ENCODE assay signal across 11 cellular contexts in genomic region chr10:125151170-125151823, GRCh38. TPM values are rescaled to one million over a fixed set of nuclear protein-coding genes. Genes with fewer than 3 reads are reported as not detected.
A peak's percentile ranks its signal among the peaks of the same experiment; 100 is the strongest.
DNase-seq lines count a peak whose midpoint lies in the region; ATAC-seq and TF ChIP-seq lines count a peak whose summit lies in the region.
"Had no signal": no experiment of that assay in that cellular context is flagged by ENCODE, and none has a peak within 500 bp of the region (broad histone marks: within the 10 kb centered on the region; RNA-seq: fewer than 3 reads in every experiment).

No MANE protein-coding gene starts in this region.

- no peak for TF ChIP-seq EP300 in SK-N-SH (IDR thresholded peaks at IDR 0.05; ENCODE audit: borderline replicate concordance in 1 of 2, low read depth in 1 of 2, low read length in 1 of 2)

- H3K4me3 ChIP-seq in body of pancreas (no peak overlapping the region), rectal smooth muscle tissue (ENCODE audit: low read length) (peak overlapping the region; percentile 12), Karpas-422 (ENCODE audit: low read length) (no peak overlapping the region), SK-N-SH (ENCODE audit: low read depth in 2 of 2, low read length in 1 of 2) (no peak overlapping the region)

- H3K36me3 ChIP-seq in body of pancreas (replicated peaks in 1 of 2; ENCODE audit: insufficient read depth in 1 of 2, low read depth in 2 of 2) (no peaks in the 10 kb centered on the region), rectal smooth muscle tissue (ENCODE audit: control insufficient read depth, insufficient read depth, low read length) (no peaks in the 10 kb centered on the region), Karpas-422 (ENCODE audit: insufficient read depth, low read length) (no peaks in the 10 kb centered on the region), SK-N-SH (replicated peaks in 1 of 2; ENCODE audit: control insufficient read depth in 1 of 2, insufficient read depth in 2 of 2, low read length in 1 of 2) (peaks cover 5 to 24% of the 10 kb centered on the region in 2 experiments)

- no peaks in the 10 kb centered on the region for H3K9me3 Mint-ChIP-seq in activated CD8-positive, alpha-beta T cell treated with anti-CD3 and anti-CD28 coated beads, Interleukin-2, amount 10 ng/mL, durations not matched to agents 7 days and 5 days (ENCODE audit: insufficient read depth)

- no peak for TF ChIP-seq POLR2A in body of pancreas (IDR thresholded peaks at IDR 0.05)

- H3F3A ChIP-seq in SK-N-SH (replicated peaks; ENCODE audit: insufficient read depth): peaks cover 7% of the 10 kb centered on the region

- no peaks in the 10 kb centered on the region for H4K20me1 ChIP-seq in Karpas-422 (ENCODE audit: insufficient read depth, low read depth, low read length)
- peaks cover 99% of the 10 kb centered on the region for H4K20me1 ChIP-seq in SK-N-SH (ENCODE audit: insufficient read depth)

- H3K9me3 ChIP-seq in body of pancreas (no peaks in the 10 kb centered on the region), Karpas-422 (ENCODE audit: low read length) (no peaks in the 10 kb centered on the region), SK-N-SH (no peaks in the 10 kb centered on the region)

- H3K27ac Mint-ChIP-seq in activated CD8-positive, alpha-beta T cell treated with anti-CD3 and anti-CD28 coated beads, Interleukin-2, amount 10 ng/mL, durations not matched to agents 7 days and 5 days: no peak overlapping the region

- H3K9ac ChIP-seq in rectal smooth muscle tissue (ENCODE audit: low read length) (no peak overlapping the region), Karpas-422 (ENCODE audit: low read length) (no peak overlapping the region), SK-N-SH (no peak overlapping the region)
- H3K9ac ChIP-seq: KMS-11 had no signal

- TF ChIP-seq CTCF in C4-2B (conservative IDR thresholded peaks at IDR 0.05) (no peak), body of pancreas (IDR thresholded peaks at IDR 0.05) (no peak), SK-N-SH (IDR thresholded peaks at IDR 0.05) (no peak)

- intact Hi-C loops in body of pancreas (cut with DNase I) (no loop called here), left colon (cut with DNase I, micrococcal nuclease) (no loop called here)

- H3K4me1 ChIP-seq in body of pancreas (peaks cover 100% of the 10 kb centered on the region), rectal smooth muscle tissue (ENCODE audit: control insufficient read depth, insufficient read depth, low read length) (peaks cover 51% of the 10 kb centered on the region), Karpas-422 (ENCODE audit: low read length) (no peaks in the 10 kb centered on the region), SK-N-SH (ENCODE audit: control insufficient read depth in 1 of 2, insufficient read depth in 2 of 2, low read depth in 1 of 2, low read length in 1 of 2) (peaks cover 36 to 46% of the 10 kb centered on the region in 2 experiments)

- CTCF ChIA-PET in activated CD8-positive, alpha-beta T cell treated with anti-CD3 and anti-CD28 coated beads, Interleukin-2, amount 10 ng/mL, durations not matched to agents 7 days and 5 days (lab: Charles Lee): no interaction called here
- CTCF ChIA-PET in SK-N-SH (lab: Yijun Ruan, JAX): no interaction called here

- peaks cover 4% of the 10 kb centered on the region for H3K4me1 Mint-ChIP-seq in activated CD8-positive, alpha-beta T cell treated with anti-CD3 and anti-CD28 coated beads, Interleukin-2, amount 10 ng/mL, durations not matched to agents 7 days and 5 days (ENCODE audit: low read depth)

- H2AFZ ChIP-seq in Karpas-422 (ENCODE audit: low read length) (no peak overlapping the region), SK-N-SH (ENCODE audit: low read depth) (no peak overlapping the region)

- POLR2A ChIA-PET in activated CD8-positive, alpha-beta T cell treated with anti-CD3 and anti-CD28 coated beads, Interleukin-2, amount 10 ng/mL, durations not matched to agents 7 days and 5 days (lab: Charles Lee): no interaction called here
- POLR2A ChIA-PET in SK-N-SH (lab: Yijun Ruan, JAX): interaction anchor here (1.1 kb wide), 1 partner anchor 9 kb away, joined by 3 read pairs; no protein-coding TSS in a partner anchor

- no peaks in the 10 kb centered on the region for H3K36me3 Mint-ChIP-seq in activated CD8-positive, alpha-beta T cell treated with anti-CD3 and anti-CD28 coated beads, Interleukin-2, amount 10 ng/mL, durations not matched to agents 7 days and 5 days (ENCODE audit: low read depth)

- H3K4me2 ChIP-seq in Karpas-422 (ENCODE audit: low read depth, low read length, poor library complexity, severe bottlenecking): no peak overlapping the region
- no peak overlapping the region for H3K4me2 ChIP-seq in SK-N-SH
- H3K4me2 ChIP-seq: KMS-11 had no signal

- H3K9me2 ChIP-seq in Karpas-422 (replicated peaks; ENCODE audit: insufficient read depth, low read length): no peaks in the 10 kb centered on the region
- H3K9me2 ChIP-seq in SK-N-SH: no peaks in the 10 kb centered on the region

- H3K79me2 ChIP-seq in Karpas-422 (ENCODE audit: low read length): no peaks in the 10 kb centered on the region
- H3K79me2 ChIP-seq in SK-N-SH (ENCODE audit: insufficient read depth): peaks cover 100% of the 10 kb centered on the region

- no peak for ATAC-seq in body of pancreas
- ATAC-seq in left colon: peak; percentile 1
- no peak for ATAC-seq in activated CD8-positive, alpha-beta T cell treated with anti-CD3 and anti-CD28 coated beads, Interleukin-2, amount 10 ng/mL, durations not matched to agents 7 days and 5 days
- ATAC-seq: left cardiac atrium had no signal

- no peak for TF ChIP-seq RAD21 in SK-N-SH (IDR thresholded peaks at IDR 0.05; ENCODE audit: low read length)

- H3K27me3 Mint-ChIP-seq in activated CD8-positive, alpha-beta T cell treated with anti-CD3 and anti-CD28 coated beads, Interleukin-2, amount 10 ng/mL, durations not matched to agents 7 days and 5 days (ENCODE audit: low read depth): peaks cover 64% of the 10 kb centered on the region

- WGBS in body of pancreas, 2 donors: 79 to 82% methylated on average over 28 to 43 of the region's 47 CpGs
- 92% methylated on average over 33 of the region's 47 CpGs for WGBS in SK-N-SH (ENCODE audit: low lambda C conversion rate)

- H3K27ac ChIP-seq in C4-2B (peak overlapping the region; percentile 90; the same call in 1 of the 2 replicates), body of pancreas (peak overlapping the region; percentile 76 to 100 (median 98)), rectal smooth muscle tissue (ENCODE audit: low read depth, low read length) (peak overlapping the region; percentile 17), Karpas-422 (ENCODE audit: low read length) (no peak overlapping the region), SK-N-SH (ENCODE audit: low read depth in 2 of 2, low read length in 1 of 2) (no peak overlapping the region)
- H3K27ac ChIP-seq: KMS-11 had no signal

- H3K4me3 Mint-ChIP-seq in activated CD8-positive, alpha-beta T cell treated with anti-CD3 and anti-CD28 coated beads, Interleukin-2, amount 10 ng/mL, durations not matched to agents 7 days and 5 days: no peak overlapping the region

- H3K27me3 ChIP-seq in body of pancreas: no peaks in the 10 kb centered on the region
- no peaks in the 10 kb centered on the region for H3K27me3 ChIP-seq in rectal smooth muscle tissue (ENCODE audit: control insufficient read depth, insufficient read depth, low read length)
- H3K27me3 ChIP-seq in Karpas-422 (ENCODE audit: low read length): no peaks in the 10 kb centered on the region
- no peaks in the 10 kb centered on the region for H3K27me3 ChIP-seq in SK-N-SH (ENCODE audit: insufficient read depth)

- DNase-seq in body of pancreas (peak in 1 of 4 donors; percentile 28), left colon (no peak), Karpas-422 (no peak), SK-N-SH (no peak), medulla oblongata (ENCODE audit: extremely low spot score) (no peak)
- DNase-seq in activated CD8-positive, alpha-beta T cell treated with anti-CD3 and anti-CD28 coated beads, Interleukin-2, amount 10 ng/mL, durations not matched to agents 7 days and 5 days: no peak
- DNase-seq: central memory CD4-positive, alpha-beta T cell; left cardiac atrium had no signal

TF ChIP-seq in SK-N-SH, 30 proteins besides CTCF, POLR2A, EP300 and RAD21:
- TF ChIP-seq MEF2A (IDR thresholded peaks at IDR 0.05; ENCODE audit: borderline replicate concordance, low read depth) (no peak), TCF12 (IDR thresholded peaks at IDR 0.05) (no peak), FOSL2 (IDR thresholded peaks at IDR 0.05; ENCODE audit: borderline replicate concordance, low read depth) (no peak), ELF1 (IDR thresholded peaks at IDR 0.05) (no peak), GATA2 (CRISPR knock-in tag; IDR thresholded peaks at IDR 0.05) (no peak), FOXM1 (IDR thresholded peaks at IDR 0.05; ENCODE audit: low read depth) (no peak), POLR2AphosphoS5 (IDR thresholded peaks at IDR 0.05; ENCODE audit: low read depth, low read length) (no peak), NRF1 (IDR thresholded peaks at IDR 0.05; ENCODE audit: low read depth, low read length) (no peak), MXI1 (IDR thresholded peaks at IDR 0.05; ENCODE audit: low read depth, low read length) (no peak), CHD2 (IDR thresholded peaks at IDR 0.05; ENCODE audit: low read length, partially characterized antibody) (no peak), RFX5 (IDR thresholded peaks at IDR 0.05; ENCODE audit: low read length) (no peak), FOXJ3 (CRISPR knock-in tag; IDR thresholded peaks at IDR 0.05) (no peak)

RNA-seq across cellular contexts. Expression of gene CTBP2, which starts 9.1 kb away (rescaled TPM):
- total RNA-seq in body of pancreas: 10 to 100 TPM; 32.0 to 49.0 TPM
- 100 to 1,000 TPM; 107 to 142 TPM for total RNA-seq in left colon
- total RNA-seq in activated CD8-positive, alpha-beta T cell treated with anti-CD3 and anti-CD28 coated beads, Interleukin-2, amount 10 ng/mL, durations not matched to agents 7 days and 5 days: under 1 TPM; 0.29 to 0.40 TPM
- 0.15 and 1.3 TPM in 2 replicates for total RNA-seq in Karpas-422 (2014; rRNA removed; shearing (Covaris generic); ENCODE audit: low replicate concordance)
- polyA plus RNA-seq in SK-N-SH (2012; rRNA removed): 51.5 and 69.7 TPM in 2 replicates
- 41.0 and 63.0 TPM in 2 replicates for polyA plus RNA-seq in SK-N-SH (2012; cell fraction: cytosol; rRNA removed)
- polyA plus RNA-seq in SK-N-SH (2012; cell fraction: nucleus; rRNA removed): 128 and 129 TPM in 2 replicates

Comparison
In these comparisons a context has a peak if more than half of its experiments do, and no peak if none do; other contexts are left out.
1. H3K27ac ChIP-seq: peak in C4-2B (single experiment), body of pancreas (4 of 4) and rectal smooth muscle tissue (single experiment); none in Karpas-422 (single experiment) and SK-N-SH (0 of 2).
2. RNA of gene CTBP2, which starts 9.1 kb away (total RNA-seq): 107 to 142 TPM in left colon and 32.0 to 49.0 TPM in body of pancreas; 0.29 to 0.40 TPM in activated CD8-positive, alpha-beta T cell treated with anti-CD3 and anti-CD28 coated beads, Interleukin-2, amount 10 ng/mL, durations not matched to agents 7 days and 5 days and 0.15 to 1.3 TPM in Karpas-422; every median in the first group is over 10 times any median in the second.